8 cellular contexts compared by ENCODE assay signal in genomic region chr9:37575511-37575914, GRCh38. TPM values are rescaled to one million over a fixed set of nuclear protein-coding genes. Genes with fewer than 3 reads are reported as not detected.
DNase-seq lines count a peak whose midpoint lies in the region; ATAC-seq and TF ChIP-seq lines count a peak whose summit lies in the region.

No MANE protein-coding gene starts in this region.

- no peaks in the 10 kb centered on the region for H3K9me3 ChIP-seq in RWPE2 (ENCODE audit: severe bottlenecking)

- H3K4me1 Mint-ChIP-seq in osteocyte (ENCODE audit: unreplicated experiment) = peaks cover 38% of the 10 kb centered on the region

- DNase-seq in RWPE2 (ENCODE audit: low spot score) (no peak), fibroblast of the aortic adventitia (ENCODE audit: low read depth) (peak; percentile 15), osteocyte (ENCODE audit: extremely low spot score, unreplicated experiment) (no peak), DMS79 treated with DMSO at 0.1 percent for 48 hours (lab: John Stamatoyannopoulos, UW) (no peak), amniotic stem cell (lab: John Stamatoyannopoulos, UW) (no peak), GM13976 (ENCODE audit: low spot score) (no peak)

- H3K36me3 Mint-ChIP-seq in osteocyte (ENCODE audit: unreplicated experiment) = peaks cover 2% of the 10 kb centered on the region

- ATAC-seq in GM18867 (IDR thresholded peaks at IDR 0.05; ENCODE audit: unreplicated experiment) (peak; percentile 62), HG02759 (IDR thresholded peaks at IDR 0.05; ENCODE audit: unreplicated experiment) (peak; percentile 46), RWPE2 (ENCODE audit: low read depth) (no peak; the same call in 2 of the 3 replicates)

- in situ Hi-C loops in GM13976 (cut with MboI; ENCODE audit: low sequenced_read_pairs, unreplicated experiment) = no loop called here

- H3K9me3 Mint-ChIP-seq in osteocyte (ENCODE audit: unreplicated experiment) = no peaks in the 10 kb centered on the region

- H3K4me3 ChIP-seq in RWPE2 (ENCODE audit: severe bottlenecking) (peak overlapping the region; percentile 73), fibroblast of the aortic adventitia (ENCODE audit: low read depth, low read length) (peak overlapping the region; percentile 83)

- TF ChIP-seq CTCF in RWPE2 (IDR thresholded peaks at IDR 0.05; ENCODE audit: poor library complexity, severe bottlenecking) (no peak), fibroblast of the aortic adventitia (IDR thresholded peaks at IDR 0.05; ENCODE audit: insufficient read depth, low read length) (no peak), osteocyte (IDR thresholded peaks at IDR 0.05) (no peak), GM13976 (IDR thresholded peaks at IDR 0.05; ENCODE audit: borderline replicate concordance, control extremely low read depth, extremely low read depth, insufficient read depth, missing control alignments) (no peak)

- no peaks in the 10 kb centered on the region for H3K27me3 Mint-ChIP-seq in osteocyte (ENCODE audit: unreplicated experiment)

- peak overlapping the region; percentile 84 for H3K4me3 Mint-ChIP-seq in osteocyte (ENCODE audit: unreplicated experiment)

- H3K27ac ChIP-seq in RWPE2 (ENCODE audit: poor library complexity, severe bottlenecking) = peak overlapping the region; percentile 27

- H3K36me3 ChIP-seq in RWPE2 (ENCODE audit: low read depth) = peaks cover 2% of the 10 kb centered on the region; the same call in 1 of the 2 replicates

- H3K27me3 ChIP-seq in RWPE2 (ENCODE audit: insufficient read depth, poor library complexity, severe bottlenecking) = no peaks in the 10 kb centered on the region

- peaks cover 3% of the 10 kb centered on the region for H3K4me1 ChIP-seq in RWPE2 (ENCODE audit: insufficient read depth, poor library complexity, severe bottlenecking)

- peak overlapping the region; percentile 91 for H3K27ac Mint-ChIP-seq in osteocyte (ENCODE audit: unreplicated experiment)

RNA-seq across cellular contexts. Expression of gene FBXO10, which starts 0.7 kb away (rescaled TPM):
- total RNA-seq in fibroblast of the aortic adventitia (ENCODE audit: low replicate concordance) = 7.1 and 7.6 TPM in 2 replicates
- 20.5 and 21.0 TPM in 2 replicates for total RNA-seq in osteocyte

RNA-seq across cellular contexts. Expression of gene TOMM5, which starts 16.9 kb away (rescaled TPM):
- total RNA-seq in fibroblast of the aortic adventitia (ENCODE audit: low replicate concordance) (58.5 and 181 TPM in 2 replicates), osteocyte (77.2 and 85.9 TPM in 2 replicates)
